1 cellular context compared by ENCODE assay signal in the genomic region with DNA sequence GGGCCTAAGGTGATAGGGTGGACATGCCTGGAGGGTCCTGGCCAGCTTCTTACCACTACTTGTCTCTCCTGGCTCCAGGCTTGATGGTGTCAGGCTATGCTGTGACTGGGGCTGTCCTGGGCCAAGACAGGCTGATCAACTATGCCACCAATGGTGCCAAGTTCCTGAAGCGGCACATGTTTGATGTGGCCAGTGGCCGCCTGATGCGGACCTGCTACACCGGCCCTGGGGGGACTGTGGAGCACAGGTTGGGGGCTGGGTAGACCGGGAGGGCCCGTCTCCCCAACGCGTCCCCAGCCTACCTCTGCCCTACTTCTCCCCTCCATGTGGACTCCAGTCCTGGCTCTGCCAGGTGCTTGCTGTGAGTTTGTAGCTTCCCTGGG.
TF ChIP-seq lines count a peak whose summit lies in the region.

No MANE protein-coding gene starts in this region.

TF ChIP-seq in HepG2, 621 proteins besides CTCF, POLR2A, EP300 and RAD21:
- 0 out of 2 replicates have a peak, but pooled peaks have one; percentile 12 for TF ChIP-seq SSRP1 (CRISPR knock-in tag; IDR thresholded peaks at IDR 0.05)
- no peak for TF ChIP-seq JUN (CRISPR knock-in tag; IDR thresholded peaks at IDR 0.05)
- TF ChIP-seq, protein P1, sequence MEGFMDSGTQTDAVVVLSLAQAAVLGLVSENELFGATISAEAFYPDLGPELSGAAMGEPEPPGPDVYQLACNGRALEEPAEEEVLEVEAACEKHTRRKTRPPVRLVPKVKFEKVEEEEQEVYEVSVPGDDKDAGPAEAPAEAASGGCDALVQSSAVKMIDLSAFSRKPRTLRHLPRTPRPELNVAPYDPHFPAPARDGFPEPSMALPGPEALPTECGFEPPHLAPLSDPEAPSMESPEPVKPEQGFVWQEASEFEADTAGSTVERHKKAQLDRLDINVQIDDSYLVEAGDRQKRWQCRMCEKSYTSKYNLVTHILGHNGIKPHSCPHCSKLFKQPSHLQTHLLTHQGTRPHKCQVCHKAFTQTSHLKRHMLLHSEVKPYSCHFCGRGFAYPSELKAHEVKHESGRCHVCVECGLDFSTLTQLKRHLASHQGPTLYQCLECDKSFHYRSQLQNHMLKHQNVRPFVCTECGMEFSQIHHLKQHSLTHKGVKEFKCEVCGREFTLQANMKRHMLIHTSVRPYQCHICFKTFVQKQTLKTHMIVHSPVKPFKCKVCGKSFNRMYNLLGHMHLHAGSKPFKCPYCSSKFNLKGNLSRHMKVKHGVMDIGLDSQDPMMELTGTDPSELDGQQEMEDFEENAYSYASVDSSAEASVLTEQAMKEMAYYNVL (CRISPR knock-in tag; IDR thresholded peaks at IDR 0.05; ENCODE audit: borderline replicate concordance): no peak
- no peak for TF ChIP-seq ZNF329 (CRISPR knock-in tag; IDR thresholded peaks at IDR 0.05; ENCODE audit: low read depth)
- TF ChIP-seq CBFB (CRISPR knock-in tag; IDR thresholded peaks at IDR 0.05): no peak
- TF ChIP-seq RFXAP (CRISPR knock-in tag; IDR thresholded peaks at IDR 0.05; ENCODE audit: borderline replicate concordance): no peak
- 0 out of 2 replicates have a peak, but pooled peaks have one; percentile 55 for TF ChIP-seq NFIB (CRISPR knock-in tag; IDR thresholded peaks at IDR 0.05; ENCODE audit: borderline replicate concordance)
- no peak for TF ChIP-seq ZFP1 (CRISPR knock-in tag; IDR thresholded peaks at IDR 0.05)
- TF ChIP-seq PPARG (CRISPR knock-in tag; conservative IDR thresholded peaks at IDR 0.05): no peak
- no peak for TF ChIP-seq ZMAT3 (CRISPR knock-in tag; conservative IDR thresholded peaks at IDR 0.05)
